ENCODE assay signal across 8 cellular contexts in the genomic region with DNA sequence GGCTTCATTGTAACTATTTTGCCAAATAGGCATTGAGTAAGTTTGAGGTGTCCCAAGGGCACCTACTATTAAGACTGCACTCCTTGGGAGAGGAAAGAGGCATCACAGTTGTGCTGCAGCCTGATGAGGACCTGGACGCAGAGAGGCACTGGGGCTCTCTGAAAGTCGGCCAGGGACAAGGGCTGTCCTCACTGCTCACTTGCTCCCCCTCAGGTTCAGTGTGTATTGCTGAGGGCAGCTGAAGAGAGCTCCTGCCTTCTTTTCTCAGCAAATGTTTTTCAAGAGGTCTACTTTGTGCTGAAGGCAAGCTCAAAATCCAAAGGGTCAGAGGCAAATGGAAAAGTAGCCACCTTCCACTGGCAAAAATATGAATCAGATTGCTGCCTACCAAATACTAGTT.
DNase-seq lines count a peak whose midpoint lies in the region; ATAC-seq, FAIRE-seq and TF ChIP-seq lines count a peak whose summit lies in the region.

No MANE protein-coding gene starts in this region.

- TF ChIP-seq RAD21 in IMR-90 (IDR thresholded peaks at IDR 0.05; ENCODE audit: low read length) (0 out of 2 replicates have a peak, but pooled peaks have one; percentile 26), GM12878 (IDR thresholded peaks at IDR 0.05; ENCODE audit: insufficient read depth, low read depth, low read length) (no peak)

- no peak overlapping the region for H3K14ac ChIP-seq in IMR-90 (replicated peaks; ENCODE audit: low read depth, low read length)

- no peak for TF ChIP-seq EP300 in GM12878 (IDR thresholded peaks at IDR 0.05; ENCODE audit: borderline replicate concordance in 1 of 2, control insufficient read depth in 1 of 2, low read depth in 2 of 2, low read length in 2 of 2)

- dilution Hi-C loops in IMR-90 (cut with HindIII; ENCODE audit: low sequenced_read_pairs, unreplicated experiment) = no loop called here

- DNase-seq in GM04504 (ENCODE audit: low read depth) (peak; percentile 8), IMR-90 (peak; percentile 38), GM12878 (ENCODE audit: low read depth, low spot score) (no peak), mucosa of descending colon (peak in 1 of 3 donors; percentile 1), NOMO-1 (lab: John Stamatoyannopoulos, UW; ENCODE audit: unreplicated experiment in 2 of 2) (no peak)
- DNase-seq in activated CD4-positive, alpha-beta memory T cell treated with anti-CD3 and anti-CD28 coated beads, Interleukin-2, amount 10 ng/mL, durations not matched to agents 7 days and 5 days = no peak

- WGBS in IMR-90 (ENCODE audit: extremely low coverage in 2 of 2, insufficient read length in 1 of 2), 2 experiments = no CpG with 5 or more reads among the region's 2 CpGs
- 34% methylated on average over 2 of the region's 2 CpGs for WGBS in GM12878 (ENCODE audit: insufficient coverage, insufficient replicate concordance, low lambda C conversion rate, missing lambda C conversion rate)

- H3K79me2 ChIP-seq in GM12878 (ENCODE audit: control insufficient read depth, insufficient read depth, low read length) = no peaks in the 10 kb centered on the region

- no peak overlapping the region for H3K4me3 ChIP-seq in IMR-90 (ENCODE audit: insufficient read depth, low read depth, low read length)
- H3K4me3 ChIP-seq in GM12878 = no peak overlapping the region
- H3K4me3 ChIP-seq in mucosa of descending colon = no peak overlapping the region

- H3K4ac ChIP-seq in IMR-90 (ENCODE audit: low read depth, low read length) = no peak overlapping the region

- H3K4me2 ChIP-seq in IMR-90 (ENCODE audit: low read depth, low read length) (no peak overlapping the region), GM12878 (ENCODE audit: control insufficient read depth, insufficient read depth) (no peak overlapping the region)

- TF ChIP-seq CTCF in IMR-90 (conservative IDR thresholded peaks at IDR 0.05; ENCODE audit: low read depth, low read length) = peak; percentile 45
- peak; percentile 20 to 46 (median 29); a peak in 2 of 6 replicates for TF ChIP-seq CTCF in GM12878 (IDR thresholded peaks at IDR 0.05 in 2 of 3, conservative IDR thresholded peaks at IDR 0.05 in 1 of 3; ENCODE audit: control insufficient read depth in 2 of 3, extremely low read depth in 1 of 3, insufficient read depth in 1 of 3, low read depth in 3 of 3, low read length in 3 of 3)
- no peak for TF ChIP-seq CTCF in mucosa of descending colon (IDR thresholded peaks at IDR 0.05)

- H3K9me1 ChIP-seq in IMR-90 (ENCODE audit: insufficient read depth, low read length) = no peaks in the 10 kb centered on the region; the same call in 1 of the 2 replicates

- H3K9ac ChIP-seq in IMR-90 (ENCODE audit: low read depth, low read length) (no peak overlapping the region), GM12878 (ENCODE audit: control insufficient read depth, insufficient read depth, low read length) (no peak overlapping the region)

- H3K27ac Mint-ChIP-seq in activated CD4-positive, alpha-beta memory T cell treated with anti-CD3 and anti-CD28 coated beads, Interleukin-2, amount 10 ng/mL, durations not matched to agents 7 days and 5 days = no peak overlapping the region

- H3K27ac ChIP-seq in IMR-90 (ENCODE audit: insufficient read depth, low read length) (no peak overlapping the region), GM12878 (ENCODE audit: control insufficient read depth, insufficient read depth) (no peak overlapping the region)

- H3K18ac ChIP-seq in IMR-90 (ENCODE audit: low read depth, low read length) = no peak overlapping the region

- H3K4me3 Mint-ChIP-seq in activated CD4-positive, alpha-beta memory T cell treated with anti-CD3 and anti-CD28 coated beads, Interleukin-2, amount 10 ng/mL, durations not matched to agents 7 days and 5 days = no peak overlapping the region

- H4K20me1 ChIP-seq in IMR-90 (ENCODE audit: insufficient read depth, low read length) (no peaks in the 10 kb centered on the region), GM12878 (ENCODE audit: control insufficient read depth, insufficient read depth) (no peaks in the 10 kb centered on the region)

- no peak overlapping the region for H3K56ac ChIP-seq in IMR-90 (ENCODE audit: extremely low read depth, insufficient read depth, low read length)

- no peak overlapping the region for H4K5ac ChIP-seq in IMR-90 (ENCODE audit: low read depth, low read length)

- no peaks in the 10 kb centered on the region for H3K36me3 ChIP-seq in IMR-90 (ENCODE audit: control insufficient read depth, insufficient read depth, low read length)
- no peaks in the 10 kb centered on the region for H3K36me3 ChIP-seq in GM12878 (ENCODE audit: control insufficient read depth in 2 of 2, insufficient read depth in 2 of 2, low read length in 1 of 2)
- H3K36me3 ChIP-seq in mucosa of descending colon (ENCODE audit: low read depth) = no peaks in the 10 kb centered on the region

- H4K8ac ChIP-seq in IMR-90 (ENCODE audit: low read depth in 2 of 2, low read length in 2 of 2) = no peak overlapping the region

- H4K91ac ChIP-seq in IMR-90 (ENCODE audit: insufficient read depth, low read depth, low read length) = no peak overlapping the region

- SMC1A ChIA-PET in GM12878 (lab: Charles Lee; ENCODE audit: uncharacterized antibody, unreplicated experiment) = no interaction called here

- no peaks in the 10 kb centered on the region for H3K9me3 Mint-ChIP-seq in activated CD4-positive, alpha-beta memory T cell treated with anti-CD3 and anti-CD28 coated beads, Interleukin-2, amount 10 ng/mL, durations not matched to agents 7 days and 5 days

- no peak overlapping the region for H2BK20ac ChIP-seq in IMR-90 (ENCODE audit: low read depth, low read length)

- no peaks in the 10 kb centered on the region for H3K4me1 Mint-ChIP-seq in activated CD4-positive, alpha-beta memory T cell treated with anti-CD3 and anti-CD28 coated beads, Interleukin-2, amount 10 ng/mL, durations not matched to agents 7 days and 5 days

- no peak overlapping the region for H2AK9ac ChIP-seq in IMR-90 (replicated peaks; ENCODE audit: low read depth, low read length, poor library complexity)

- no peaks in the 10 kb centered on the region for H3K36me3 Mint-ChIP-seq in activated CD4-positive, alpha-beta memory T cell treated with anti-CD3 and anti-CD28 coated beads, Interleukin-2, amount 10 ng/mL, durations not matched to agents 7 days and 5 days (ENCODE audit: low read depth)

- no peak overlapping the region for H2BK120ac ChIP-seq in IMR-90 (ENCODE audit: low read depth, low read length)

- no peak overlapping the region for H2BK5ac ChIP-seq in IMR-90 (ENCODE audit: low read depth, low read length, poor library complexity, severe bottlenecking)

- no peaks in the 10 kb centered on the region for H3K79me1 ChIP-seq in IMR-90 (ENCODE audit: low read depth in 1 of 2, low read length in 2 of 2)

- ATAC-seq in GM21423 (IDR thresholded peaks at IDR 0.05; ENCODE audit: unreplicated experiment) = peak; percentile 74
- ATAC-seq in IMR-90 (ENCODE audit: low read depth) = peak; percentile 89
- peak; percentile 92 for ATAC-seq in GM12878
- peak; percentile 39 for ATAC-seq in mucosa of descending colon
- ATAC-seq in activated CD4-positive, CD25-positive, alpha-beta regulatory T cell treated with anti-CD3 and anti-CD28 coated beads, Interleukin-2, amount 50 U/mL, for 24 hours = no peak

- H3K27me3 ChIP-seq in IMR-90 (ENCODE audit: control insufficient read depth, insufficient read depth, low read length) (no peaks in the 10 kb centered on the region), GM12878 (replicated peaks in 1 of 2; ENCODE audit: control insufficient read depth in 2 of 2, insufficient read depth in 2 of 2, low read length in 1 of 2) (no peaks in the 10 kb centered on the region)

- RAD21 ChIA-PET in GM12878 (lab: Charles Lee; ENCODE audit: unreplicated experiment) = no interaction called here

- BruUV-seq in IMR-90 (replicated peaks; lab: Mats Ljungman, UMichigan) (no TSS peak), GM12878 (replicated peaks; lab: Mats Ljungman, UMichigan) (no TSS peak)

- no peak for FAIRE-seq in GM12878 (lab: Jason Lieb, UNC)

- H3K4me1 ChIP-seq in IMR-90 (ENCODE audit: control insufficient read depth, insufficient read depth, low read length) (no peaks in the 10 kb centered on the region), GM12878 (ENCODE audit: control insufficient read depth, insufficient read depth, low read length) (no peaks in the 10 kb centered on the region), mucosa of descending colon (ENCODE audit: low read depth) (no peaks in the 10 kb centered on the region)

- no peak overlapping the region for H2AFZ ChIP-seq in IMR-90 (replicated peaks; ENCODE audit: low read length, poor library complexity)
- no peak overlapping the region for H2AFZ ChIP-seq in GM12878 (ENCODE audit: control insufficient read depth, low read depth, low read length)

- H3K27me3 Mint-ChIP-seq in activated CD4-positive, alpha-beta memory T cell treated with anti-CD3 and anti-CD28 coated beads, Interleukin-2, amount 10 ng/mL, durations not matched to agents 7 days and 5 days = no peaks in the 10 kb centered on the region

- H3K9me3 ChIP-seq in IMR-90 (ENCODE audit: control insufficient read depth, insufficient read depth, low read length) (no peaks in the 10 kb centered on the region), GM12878 (replicated peaks; ENCODE audit: control insufficient read depth, insufficient read depth, low read length) (no peaks in the 10 kb centered on the region), mucosa of descending colon (no peaks in the 10 kb centered on the region)

- CTCF ChIA-PET in IMR-90 (lab: Yijun Ruan, JAX) (interaction anchor here (0.6 to 1.0 kb wide), 4 partner anchors 13 to 379 kb away, joined by 3 to 5 read pairs (median 3); no protein-coding TSS in a partner anchor), GM12878 (lab: Yijun Ruan, JAX) (no interaction called here)
- CTCF ChIA-PET in activated CD4-positive, alpha-beta memory T cell treated with anti-CD3 and anti-CD28 coated beads, Interleukin-2, amount 10 ng/mL, durations not matched to agents 7 days and 5 days (lab: Charles Lee) = no interaction called here

- no peak overlapping the region for H2BK15ac ChIP-seq in IMR-90 (ENCODE audit: low read depth, low read length)

- POLR2A ChIA-PET in IMR-90 (lab: Charles Lee; ENCODE audit: unreplicated experiment) (no interaction called here), GM12878 (lab: Charles Lee) (interaction anchor here (0.6 kb wide), 1 partner anchor 50 kb away, joined by 7 read pairs; no protein-coding TSS in a partner anchor)
- POLR2A ChIA-PET in activated CD4-positive, alpha-beta memory T cell treated with anti-CD3 and anti-CD28 coated beads, Interleukin-2, amount 10 ng/mL, durations not matched to agents 7 days and 5 days (lab: Charles Lee) = no interaction called here

- TF ChIP-seq POLR2A in IMR-90 (IDR thresholded peaks at IDR 0.05; ENCODE audit: low read depth, low read length) = no peak
- TF ChIP-seq POLR2A in GM12878 (IDR thresholded peaks at IDR 0.05; ENCODE audit: low read depth, low read length) = no peak

- H2AK5ac ChIP-seq in IMR-90 (ENCODE audit: low read depth, low read length) = no peak overlapping the region

- intact Hi-C loops in IMR-90 (cut with micrococcal nuclease) (no loop called here), GM12878 (cut with micrococcal nuclease; ENCODE audit: unreplicated experiment) (no loop called here), mucosa of descending colon (cut with DNase I, micrococcal nuclease) (no loop called here)

- in situ Hi-C loops in IMR-90 (cut with MboI; ENCODE audit: low sequenced_read_pairs) (no loop called here), GM12878 (cut with MboI) (no loop called here)

- H3K23ac ChIP-seq in IMR-90 (ENCODE audit: low read depth, low read length) = no peak overlapping the region

Comparison
In these comparisons a context has a peak if more than half of its experiments do, and no peak if none do; other contexts are left out.
1. DNase-seq: peak in GM04504 (single experiment) and IMR-90 (single experiment); none in GM12878 (single experiment), NOMO-1 (0 of 2) and activated CD4-positive, alpha-beta memory T cell treated with anti-CD3 and anti-CD28 coated beads, Interleukin-2, amount 10 ng/mL, durations not matched to agents 7 days and 5 days (single experiment).
2. ATAC-seq: peak in GM21423 (single experiment), IMR-90 (single experiment), GM12878 (single experiment) and mucosa of descending colon (single experiment); none in activated CD4-positive, CD25-positive, alpha-beta regulatory T cell treated with anti-CD3 and anti-CD28 coated beads, Interleukin-2, amount 50 U/mL, for 24 hours (0 of 2).